Comparison of ENCODE assay signal across 1 cellular context in the genomic region with DNA sequence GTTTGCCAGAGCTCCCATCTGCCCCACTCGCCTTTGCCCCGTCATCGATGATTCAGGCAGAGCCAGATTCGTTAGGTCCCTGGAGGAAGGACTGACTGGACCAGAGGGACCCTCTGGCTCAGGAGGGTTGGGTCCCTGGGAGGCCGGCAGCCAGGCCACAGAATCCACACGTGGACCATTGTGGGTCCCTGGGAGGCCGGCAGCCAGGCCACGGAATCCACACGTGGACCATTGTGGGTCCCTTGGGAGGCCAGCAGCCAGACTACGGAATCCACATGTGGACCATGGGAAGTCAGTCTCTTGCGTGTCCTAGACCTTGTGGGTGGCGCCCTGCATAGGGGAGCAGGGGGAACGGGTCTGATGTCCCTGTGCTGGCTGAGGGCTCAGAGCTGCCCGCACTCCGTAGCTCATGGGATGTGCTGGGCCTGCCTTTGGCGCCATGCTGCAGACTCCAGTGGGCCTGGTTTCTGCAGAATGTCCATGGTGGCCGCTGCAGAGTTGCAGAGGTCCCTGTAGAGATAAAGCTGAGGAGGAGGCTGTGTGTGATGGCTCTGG.
TF ChIP-seq lines count a peak whose summit lies in the region.

No MANE protein-coding gene starts in this region.

TF ChIP-seq in K562, 482 proteins besides CTCF, POLR2A, EP300 and RAD21:
- TF ChIP-seq POLR2G (IDR thresholded peaks at IDR 0.05; ENCODE audit: low read depth, low read length): 0 out of 2 replicates have a peak, but pooled peaks have one; percentile 6
- no peak for TF ChIP-seq GABPB2 (CRISPR knock-in tag; conservative IDR thresholded peaks at IDR 0.05)
- TF ChIP-seq MBD2 (IDR thresholded peaks at IDR 0.05; ENCODE audit: borderline replicate concordance, low read depth): peak; percentile 27; the same call in 1 of the 2 replicates
- TF ChIP-seq, protein P1, sequence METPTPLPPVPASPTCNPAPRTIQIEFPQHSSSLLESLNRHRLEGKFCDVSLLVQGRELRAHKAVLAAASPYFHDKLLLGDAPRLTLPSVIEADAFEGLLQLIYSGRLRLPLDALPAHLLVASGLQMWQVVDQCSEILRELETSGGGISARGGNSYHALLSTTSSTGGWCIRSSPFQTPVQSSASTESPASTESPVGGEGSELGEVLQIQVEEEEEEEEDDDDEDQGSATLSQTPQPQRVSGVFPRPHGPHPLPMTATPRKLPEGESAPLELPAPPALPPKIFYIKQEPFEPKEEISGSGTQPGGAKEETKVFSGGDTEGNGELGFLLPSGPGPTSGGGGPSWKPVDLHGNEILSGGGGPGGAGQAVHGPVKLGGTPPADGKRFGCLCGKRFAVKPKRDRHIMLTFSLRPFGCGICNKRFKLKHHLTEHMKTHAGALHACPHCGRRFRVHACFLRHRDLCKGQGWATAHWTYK (CRISPR knock-in tag; IDR thresholded peaks at IDR 0.05): peak; percentile 98
